ENCODE assay signal across 10 cellular contexts in the genomic region with DNA sequence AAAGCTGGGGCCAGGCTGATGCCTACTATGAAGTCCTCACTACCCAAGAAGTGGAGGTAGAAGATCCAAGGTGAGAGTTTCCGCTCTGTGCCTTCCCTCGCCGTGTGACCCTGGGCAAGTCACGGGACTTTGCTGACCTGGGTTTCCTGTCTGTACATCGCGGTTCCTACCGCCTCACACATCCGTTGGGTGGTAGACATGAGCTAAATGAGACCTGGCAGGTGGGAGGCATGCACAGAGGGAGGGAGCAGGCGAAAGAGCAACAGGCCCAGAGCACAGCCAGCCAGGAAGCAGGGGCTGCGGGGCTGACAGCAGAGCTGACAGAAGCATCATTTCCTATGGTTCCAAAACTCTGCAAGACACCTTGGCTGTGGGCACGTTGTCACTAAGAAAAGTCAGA.
DNase-seq lines count a peak whose midpoint lies in the region; ATAC-seq, FAIRE-seq and TF ChIP-seq lines count a peak whose summit lies in the region.
"Had no signal": no experiment of that assay in that cellular context is flagged by ENCODE, and none has a peak within 500 bp of the region (broad histone marks: within the 10 kb centered on the region; RNA-seq: fewer than 3 reads in every experiment).

No MANE protein-coding gene starts in this region.

- no peak overlapping the region for H2AFZ ChIP-seq in PC-3 (ENCODE audit: low read length)

- H3K9me3 ChIP-seq in kidney (ENCODE audit: control insufficient read depth in 1 of 2, low read length in 2 of 2) (peaks cover 0 to 7% of the 10 kb centered on the region in 2 donors), PC-3 (ENCODE audit: low read length) (0 out of 2 replicates have a peak, but pooled peaks cover 7% of the 10 kb centered on the region)
- H3K9me3 ChIP-seq: body of pancreas had no signal

- H3K9me2 ChIP-seq in PC-3 (replicated peaks; ENCODE audit: low read length): no peaks in the 10 kb centered on the region

- H4K20me1 ChIP-seq in PC-3 (ENCODE audit: low read length): no peaks in the 10 kb centered on the region

- POLR2A ChIA-PET in PC-3 (lab: Charles Lee; ENCODE audit: unreplicated experiment): no interaction called here

- H3K4me3 ChIP-seq in kidney (ENCODE audit: low read length in 2 of 2) (no peak overlapping the region), PC-3 (ENCODE audit: low read length) (no peak overlapping the region)
- H3K4me3 ChIP-seq: body of pancreas, heart left ventricle had no signal

- H3K27ac ChIP-seq in kidney (ENCODE audit: low read depth in 2 of 2, low read length in 2 of 2): peak overlapping the region; percentile 42 to 49
- H3K27ac ChIP-seq in PC-3 (ENCODE audit: low read length): no peak overlapping the region
- H3K27ac ChIP-seq: body of pancreas had no signal

- no peaks in the 10 kb centered on the region for H3K79me2 ChIP-seq in PC-3 (ENCODE audit: low read length)

- H3K36me3 ChIP-seq in kidney (ENCODE audit: control insufficient read depth in 1 of 2, insufficient read depth in 2 of 2, low read length in 2 of 2) (peaks cover 5 to 6% of the 10 kb centered on the region in 2 donors), PC-3 (ENCODE audit: low read depth, low read length) (peaks cover 17% of the 10 kb centered on the region)

- no peaks in the 10 kb centered on the region for H3F3A ChIP-seq in PC-3 (ENCODE audit: low read length, unreplicated experiment)

- H3K4me1 ChIP-seq in kidney (ENCODE audit: control insufficient read depth in 1 of 2, insufficient read depth in 1 of 2, low read depth in 1 of 2, low read length in 2 of 2): peaks cover 30 to 39% of the 10 kb centered on the region in 2 donors
- H3K4me1 ChIP-seq in PC-3 (ENCODE audit: insufficient read depth, low read length): peaks cover 45% of the 10 kb centered on the region

- no peak overlapping the region for H3K9ac ChIP-seq in kidney (ENCODE audit: low read length in 2 of 2)
- H3K9ac ChIP-seq in PC-3 (ENCODE audit: low read length): no peak overlapping the region

- H3K27me3 ChIP-seq in PC-3 (ENCODE audit: low read length): no peaks in the 10 kb centered on the region
- H3K27me3 ChIP-seq: body of pancreas, heart left ventricle had no signal

- H3K4me2 ChIP-seq in PC-3 (ENCODE audit: low read length): no peak overlapping the region

- ATAC-seq in HG03354 (IDR thresholded peaks at IDR 0.05; ENCODE audit: poor library complexity, severe bottlenecking, unreplicated experiment) (peak; percentile 60), HG02610 (IDR thresholded peaks at IDR 0.05; ENCODE audit: unreplicated experiment) (no peak), PC-3 (no peak)
- ATAC-seq: body of pancreas, heart left ventricle had no signal

- intact Hi-C loops in kidney (cut with DNase I) (no loop called here), PC-3 (cut with micrococcal nuclease) (no loop called here)

- DNase-seq in activated CD8-positive, alpha-beta memory T cell treated with anti-CD3 and anti-CD28 coated beads, Interleukin-2, amount 50 U/mL, for 48 hours: peak; percentile 85
- no peak for DNase-seq in kidney
- peak; percentile 56 to 71 for DNase-seq in stimulated activated CD8-positive, alpha-beta memory T cell treated with anti-CD3 and anti-CD28 coated beads, Interleukin-4, amount 100 ng/mL, for 4 hours (ENCODE audit: low read depth in 2 of 2, low spot score in 1 of 2)
- no peak for DNase-seq in NCI-H2081 treated with DMSO at 0.1 percent for 48 hours (lab: John Stamatoyannopoulos, UW)
- DNase-seq in SIG-M5 treated with dmso at 0.1 percent for 504 hours (lab: John Stamatoyannopoulos, UW; ENCODE audit: unreplicated experiment): no peak
- no peak for DNase-seq in PC-3

- BruUV-seq in PC-3 (replicated peaks; lab: Mats Ljungman, UMichigan): no TSS peak

- CTCF ChIA-PET in PC-3 (lab: Charles Lee): no interaction called here

- FAIRE-seq in kidney (lab: Jason Lieb, UNC): no peak

- TF ChIP-seq CTCF in kidney (IDR thresholded peaks at IDR 0.05; ENCODE audit: borderline replicate concordance, extremely low read depth, insufficient read depth): no peak
- no peak for TF ChIP-seq CTCF in PC-3 (conservative IDR thresholded peaks at IDR 0.05; ENCODE audit: low read depth, low read length)

Comparison
In these comparisons a context has a peak if more than half of its experiments do, and no peak if none do; other contexts are left out.
1. DNase-seq: peak in activated CD8-positive, alpha-beta memory T cell treated with anti-CD3 and anti-CD28 coated beads, Interleukin-2, amount 50 U/mL, for 48 hours (single experiment) and stimulated activated CD8-positive, alpha-beta memory T cell treated with anti-CD3 and anti-CD28 coated beads, Interleukin-4, amount 100 ng/mL, for 4 hours (2 of 2); none in kidney (single experiment), NCI-H2081 treated with DMSO at 0.1 percent for 48 hours (single experiment), SIG-M5 treated with dmso at 0.1 percent for 504 hours (single experiment) and PC-3 (single experiment).